ENCODE assay signal across 12 cellular contexts in genomic region chr5:15008911-15009310, GRCh38.
DNase-seq lines count a peak whose midpoint lies in the region; ATAC-seq, FAIRE-seq and TF ChIP-seq lines count a peak whose summit lies in the region.
"Had no signal": no experiment of that assay in that cellular context is flagged by ENCODE, and none has a peak within 500 bp of the region (broad histone marks: within the 10 kb centered on the region; RNA-seq: fewer than 3 reads in every experiment).

No MANE protein-coding gene starts in this region.

- TF ChIP-seq CTCF in A549 (IDR thresholded peaks at IDR 0.05) (no peak), RWPE2 (IDR thresholded peaks at IDR 0.05; ENCODE audit: poor library complexity, severe bottlenecking) (no peak), endothelial cell of umbilical vein (IDR thresholded peaks at IDR 0.05; ENCODE audit: extremely low read depth in 1 of 2, insufficient read depth in 1 of 2, low read depth in 1 of 2, low read length in 2 of 2) (no peak), osteocyte (IDR thresholded peaks at IDR 0.05) (no peak)

- H4K20me1 ChIP-seq in endothelial cell of umbilical vein (replicated peaks; ENCODE audit: control insufficient read depth, extremely low read depth, insufficient read depth, low read length), result no peaks in the 10 kb centered on the region

- no peaks in the 10 kb centered on the region for H3K9me1 ChIP-seq in endothelial cell of umbilical vein (replicated peaks; ENCODE audit: control insufficient read depth, extremely low read depth, insufficient read depth, low read length)

- peak overlapping the region; percentile 33 for H3K4me3 Mint-ChIP-seq in osteocyte (ENCODE audit: unreplicated experiment)

- peak overlapping the region; percentile 88 for H3K4me2 ChIP-seq in A549
- peak overlapping the region; percentile 36 for H3K4me2 ChIP-seq in endothelial cell of umbilical vein (ENCODE audit: insufficient read depth, low read length)

- peak overlapping the region; percentile 7 for H3K9ac ChIP-seq in endothelial cell of umbilical vein (replicated peaks; ENCODE audit: extremely low read depth, insufficient read depth, low read length)
- H3K9ac ChIP-seq: parathyroid adenoma had no signal

- H3K27me3 Mint-ChIP-seq in osteocyte (ENCODE audit: unreplicated experiment), result peaks cover 20% of the 10 kb centered on the region

- no peak for TF ChIP-seq RAD21 in A549 (conservative IDR thresholded peaks at IDR 0.05 in 1 of 2, IDR thresholded peaks at IDR 0.05 in 1 of 2)

- 31% methylated on average over 5 of the region's 5 CpGs for WGBS in A549 (ENCODE audit: missing lambda C conversion rate)

- H3K36me3 ChIP-seq in RWPE2 (ENCODE audit: low read depth) (no peaks in the 10 kb centered on the region), endothelial cell of umbilical vein (ENCODE audit: control insufficient read depth in 2 of 2, extremely low read depth in 1 of 2, insufficient read depth in 2 of 2, low read length in 2 of 2) (no peaks in the 10 kb centered on the region)

- no peaks in the 10 kb centered on the region for H3K9me3 ChIP-seq in A549
- no peaks in the 10 kb centered on the region for H3K9me3 ChIP-seq in RWPE2 (ENCODE audit: severe bottlenecking)
- H3K9me3 ChIP-seq in endothelial cell of umbilical vein (replicated peaks; ENCODE audit: control insufficient read depth, insufficient read depth, low read length), result no peaks in the 10 kb centered on the region

- peak overlapping the region; percentile 89 for H3K27ac ChIP-seq in A549
- H3K27ac ChIP-seq in RWPE2 (ENCODE audit: poor library complexity, severe bottlenecking), result peak overlapping the region; percentile 75
- H3K27ac ChIP-seq in endothelial cell of umbilical vein (ENCODE audit: insufficient read depth, low read depth, low read length), result peak overlapping the region; percentile 75
- H3K27ac ChIP-seq: parathyroid adenoma had no signal

- H3K27me3 ChIP-seq in RWPE2 (ENCODE audit: insufficient read depth, poor library complexity, severe bottlenecking) (no peaks in the 10 kb centered on the region), endothelial cell of umbilical vein (ENCODE audit: control insufficient read depth in 2 of 2, insufficient read depth in 2 of 2, low read length in 2 of 2) (peaks cover 2 to 5% of the 10 kb centered on the region in 2 experiments)

- no TSS peak for BruUV-seq in endothelial cell of umbilical vein (replicated peaks; lab: Mats Ljungman, UMichigan)

- FAIRE-seq in A549 (lab: Jason Lieb, UNC) (no peak), endothelial cell of umbilical vein (lab: Jason Lieb, UNC) (no peak)

- ATAC-seq in A549, result peak; percentile 21 to 39; a peak in 5 of 6 replicates
- no peak for ATAC-seq in RWPE2 (ENCODE audit: low read depth)
- ATAC-seq in HG02970 (IDR thresholded peaks at IDR 0.05; ENCODE audit: low FRiP score, unreplicated experiment), result no peak

- intact Hi-C loops in endothelial cell of umbilical vein (cut with micrococcal nuclease), result loop anchor here (2.0 kb wide), 1 partner anchor 138 kb away; the partner anchor contains the start of gene ANKH

- TF ChIP-seq POLR2A in A549 (IDR thresholded peaks at IDR 0.05; ENCODE audit: low read length) (no peak), endothelial cell of umbilical vein (IDR thresholded peaks at IDR 0.05; ENCODE audit: low read depth, low read length) (no peak)

- CTCF ChIA-PET in A549 (lab: Yijun Ruan, JAX) (interaction anchor here (0.7 to 3.2 kb wide), 6 partner anchors 46 to 323 kb away, joined by 3 to 37 read pairs (median 4); no protein-coding TSS in a partner anchor), endothelial cell of umbilical vein (lab: Charles Lee) (interaction anchor here (0.6 to 2.3 kb wide), 13 partner anchors 12 to 360 kb away, joined by 3 to 30 read pairs (median 3); partner anchors contain the start of gene ANKH)

- peak in 1 of 2 experiments; percentile 29 for DNase-seq in A549 (ENCODE audit: low read depth in 1 of 2, low spot score in 1 of 2)
- DNase-seq in RWPE2 (ENCODE audit: low spot score), result no peak
- no peak for DNase-seq in endothelial cell of umbilical vein (ENCODE audit: low read depth, low spot score)
- DNase-seq in osteocyte (ENCODE audit: extremely low spot score, unreplicated experiment), result no peak
- DNase-seq in DMS53 (lab: John Stamatoyannopoulos, UW), result no peak
- no peak for DNase-seq in GM19238 (ENCODE audit: insufficient read length, low spot score)
- DNase-seq in hippocampal formation (lab: John Stamatoyannopoulos, UW), result no peak
- DNase-seq: activated CD4-positive, CD25-positive, alpha-beta regulatory T cell; central memory CD4-positive, alpha-beta T cell; DMS79 treated with DMSO at 0.1 percent for 48 hours had no signal

- H3K79me2 ChIP-seq in endothelial cell of umbilical vein (ENCODE audit: control insufficient read depth, insufficient read depth, low read length), result no peaks in the 10 kb centered on the region
- H3K79me2 ChIP-seq: parathyroid adenoma had no signal

- peaks cover 35% of the 10 kb centered on the region for H3K4me1 Mint-ChIP-seq in osteocyte (ENCODE audit: unreplicated experiment)

- H3K4me3 ChIP-seq in A549 (0 out of 3 replicates have a peak overlapping the region, but pooled peaks have one; percentile 9), RWPE2 (ENCODE audit: severe bottlenecking) (no peak overlapping the region), endothelial cell of umbilical vein (replicated peaks in 1 of 3; ENCODE audit: insufficient read depth in 1 of 3, low read depth in 1 of 3, low read length in 3 of 3) (no peak overlapping the region)

- H3K9me3 Mint-ChIP-seq in osteocyte (ENCODE audit: unreplicated experiment), result no peaks in the 10 kb centered on the region

- H2AFZ ChIP-seq in endothelial cell of umbilical vein (ENCODE audit: low read depth, low read length), result no peak overlapping the region
- H2AFZ ChIP-seq: parathyroid adenoma had no signal

- POLR2A ChIA-PET in A549 (lab: Yijun Ruan, JAX), result interaction anchor here (1.0 to 1.1 kb wide), 3 partner anchors 52 to 138 kb away, joined by 3 to 4 read pairs (median 4); no protein-coding TSS in a partner anchor
- POLR2A ChIA-PET in endothelial cell of umbilical vein (lab: Charles Lee), result no interaction called here

- H3K4me1 ChIP-seq in A549 (peaks cover 43% of the 10 kb centered on the region), RWPE2 (ENCODE audit: insufficient read depth, poor library complexity, severe bottlenecking) (peaks cover 25% of the 10 kb centered on the region), endothelial cell of umbilical vein (ENCODE audit: control insufficient read depth, extremely low read depth, insufficient read depth, low read length) (peaks cover 23% of the 10 kb centered on the region)
- H3K4me1 ChIP-seq: parathyroid adenoma had no signal

- peak overlapping the region; percentile 90 for H3K27ac Mint-ChIP-seq in osteocyte (ENCODE audit: unreplicated experiment)

- TF ChIP-seq EP300 in A549 (IDR thresholded peaks at IDR 0.05), result no peak

- H3K36me3 Mint-ChIP-seq in osteocyte (ENCODE audit: unreplicated experiment), result no peaks in the 10 kb centered on the region

- dilution Hi-C loops in endothelial cell of umbilical vein (cut with MboI; ENCODE audit: extremely low pct_ligation_motif_present, low sequenced_read_pairs), result loop anchor here (25.0 kb wide), 1 partner anchor 272 kb away; no protein-coding TSS in a partner anchor

TF ChIP-seq in A549, 52 proteins besides CTCF, POLR2A, EP300 and RAD21 (continues in another document):
- no peak for TF ChIP-seq BHLHE40 (IDR thresholded peaks at IDR 0.05; ENCODE audit: low read depth, low read length)

TF ChIP-seq in endothelial cell of umbilical vein, 7 proteins besides CTCF, POLR2A, EP300 and RAD21:
- no peak for TF ChIP-seq JUN (IDR thresholded peaks at IDR 0.05; ENCODE audit: borderline replicate concordance, insufficient read depth, insufficient read length, low read depth)
- TF ChIP-seq GATA2 (IDR thresholded peaks at IDR 0.05; ENCODE audit: insufficient read depth, insufficient read length, low read depth, low read length), result no peak
- TF ChIP-seq, protein P1, sequence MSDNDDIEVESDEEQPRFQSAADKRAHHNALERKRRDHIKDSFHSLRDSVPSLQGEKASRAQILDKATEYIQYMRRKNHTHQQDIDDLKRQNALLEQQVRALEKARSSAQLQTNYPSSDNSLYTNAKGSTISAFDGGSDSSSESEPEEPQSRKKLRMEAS (IDR thresholded peaks at IDR 0.05; ENCODE audit: insufficient read depth, insufficient read length), result no peak
- TF ChIP-seq FOS (IDR thresholded peaks at IDR 0.05; ENCODE audit: borderline replicate concordance, insufficient read depth, low read length), result no peak

Comparison
In these comparisons a context has a peak if more than half of its experiments do, and no peak if none do; other contexts are left out.
1. ATAC-seq: peak in A549 (2 of 2); none in RWPE2 (single experiment) and HG02970 (single experiment).
2. Peak in every context shown above with its lines, with median percentiles within 50 percentile points of each other: H3K27ac ChIP-seq.